ENCODE assay signal across 13 cellular contexts in genomic region chr10:132972986-132973902, GRCh38. TPM values are rescaled to one million over a fixed set of nuclear protein-coding genes. Genes with fewer than 3 reads are reported as not detected.
"Had no signal": no experiment of that assay in that cellular context is flagged by ENCODE, and none has a peak within 500 bp of the region (broad histone marks: within the 10 kb centered on the region; RNA-seq: fewer than 3 reads in every experiment).

No MANE protein-coding gene starts in this region.

- H3K9me3 ChIP-seq: gastrocnemius medialis, neutrophil, testis had no signal

- H3K4me3 ChIP-seq: gastrocnemius medialis, testis had no signal

- DNase-seq: activated CD8-positive, alpha-beta T cell treated with anti-CD3 and anti-CD28 coated beads for 36 hours; activated naive CD4-positive, alpha-beta T cell treated with anti-CD3 and anti-CD28 coated beads, Interleukin-2, amount 50 U/mL, for 16 hours; amniotic stem cell; effector memory CD8-positive, alpha-beta T cell; SIG-M5; stimulated activated CD4-positive, alpha-beta T cell treated with anti-CD3 and anti-CD28 coated beads, Interleukin-2, amount 100 ng/mL, for 24 hours; stimulated activated naive CD4-positive, alpha-beta T cell treated with Interleukin-2 at 50 U/mL for 16 hours; testis had no signal

- H3K27me3 ChIP-seq: testis had no signal

- H3K4me1 ChIP-seq: gastrocnemius medialis, testis had no signal

- H3K27ac ChIP-seq: epithelial cell of prostate, gastrocnemius medialis, neutrophil, testis had no signal

- H3K36me3 ChIP-seq: gastrocnemius medialis, neutrophil had no signal

- ATAC-seq: activated CD8-positive, alpha-beta T cell treated with anti-CD3 and anti-CD28 coated beads for 36 hours; effector memory CD8-positive, alpha-beta T cell; gastrocnemius medialis had no signal

RNA-seq across cellular contexts. Expression of gene CFAP46, which starts 30.9 kb away (rescaled TPM):
- total RNA-seq: activated T-helper 1 cell treated with anti-CD3 and anti-CD28 coated beads, Interleukin-12 subunit alpha, Interleukin-12 subunit beta, Interleukin-2, Interleukin-4 antibody, amounts not matched to agents 30 ng/mL and 10 ng/mL and 1 ng/mL, durations not matched to agents 14 hours and 24 hours and 36 hours; myocyte had no signal
